Comparison of ENCODE assay signal across 22 cellular contexts in genomic region chr17:56309897-56310296, GRCh38.
"Had no signal": no experiment of that assay in that cellular context is flagged by ENCODE, and none has a peak within 500 bp of the region (broad histone marks: within the 10 kb centered on the region; RNA-seq: fewer than 3 reads in every experiment).

No MANE protein-coding gene starts in this region.

- H3K4me1 Mint-ChIP-seq: activated naive CD4-positive, alpha-beta T cell treated with anti-CD3 and anti-CD28 coated beads, Interleukin-2, amount 10 ng/mL, durations not matched to agents 7 days and 5 days; naive thymus-derived CD8-positive, alpha-beta T cell; stimulated activated naive B cell treated with anti-CD40 and anti-IgM and Interleukin-4, amounts not matched to agents 10 μg/mL and 1 μg/mL and 100 μg/mL, for 72 hours had no signal

- H2AFZ ChIP-seq: hepatocyte had no signal

- FAIRE-seq: bronchial epithelial cell, pancreas had no signal

- H3K9me3 ChIP-seq: ascending aorta, pancreas, thoracic aorta, upper lobe of right lung had no signal

- ATAC-seq: activated CD8-positive, alpha-beta T cell treated with anti-CD3 and anti-CD28 coated beads, Interleukin-2, amount 10 ng/mL, durations not matched to agents 7 days and 5 days; activated T-cell treated with anti-CD3 and anti-CD28 coated beads, Interleukin-2, amount 50 U/mL, for 4 hours; esophagus mucosa; foreskin keratinocyte; left cardiac atrium; naive thymus-derived CD8-positive, alpha-beta T cell; pancreas; sciatic nerve; stimulated activated naive B cell treated with anti-CD40 and anti-IgM and Interleukin-4, amounts not matched to agents 10 μg/mL and 1 μg/mL and 100 μg/mL, for 72 hours; upper lobe of right lung had no signal

- H3K27me3 Mint-ChIP-seq: stimulated activated naive B cell treated with anti-CD40 and anti-IgM and Interleukin-4, amounts not matched to agents 10 μg/mL and 1 μg/mL and 100 μg/mL, for 72 hours had no signal

- H3K4me3 ChIP-seq: ascending aorta, hepatocyte, pancreas, thoracic aorta, upper lobe of right lung had no signal

- H3K9me3 Mint-ChIP-seq: activated naive CD4-positive, alpha-beta T cell treated with anti-CD3 and anti-CD28 coated beads, Interleukin-2, amount 10 ng/mL, durations not matched to agents 7 days and 5 days; activated T-cell treated with anti-CD3 and anti-CD28 coated beads, Interleukin-2, amount 50 U/mL, for 4 hours had no signal

- H3K4me3 Mint-ChIP-seq: activated CD8-positive, alpha-beta T cell treated with anti-CD3 and anti-CD28 coated beads, Interleukin-2, amount 10 ng/mL, durations not matched to agents 7 days and 5 days; activated naive CD4-positive, alpha-beta T cell treated with anti-CD3 and anti-CD28 coated beads, Interleukin-2, amount 10 ng/mL, durations not matched to agents 7 days and 5 days; activated T-cell treated with anti-CD3 and anti-CD28 coated beads, Interleukin-2, amount 50 U/mL, for 4 hours; naive thymus-derived CD8-positive, alpha-beta T cell; stimulated activated naive B cell treated with anti-CD40 and anti-IgM and Interleukin-4, amounts not matched to agents 10 μg/mL and 1 μg/mL and 100 μg/mL, for 72 hours had no signal

- DNase-seq: activated CD4-positive, alpha-beta T cell treated with anti-CD3 and anti-CD28 coated beads for 48 hours; activated CD4-positive, CD25-positive, alpha-beta regulatory T cell; activated CD8-positive, alpha-beta memory T cell treated with anti-CD3 and anti-CD28 coated beads, Interleukin-2, amount 50 U/mL, for 4 hours; activated CD8-positive, alpha-beta T cell treated with anti-CD3 and anti-CD28 coated beads, Interleukin-2, amount 10 ng/mL, durations not matched to agents 7 days and 5 days; activated naive CD4-positive, alpha-beta T cell treated with anti-CD3 and anti-CD28 coated beads, Interleukin-2, amount 10 ng/mL, durations not matched to agents 7 days and 5 days; activated T-cell treated with anti-CD3 and anti-CD28 coated beads, Interleukin-2, amount 50 U/mL, for 4 hours; cerebellar nuclear complex; cortex of kidney; foreskin keratinocyte; left cardiac atrium; mesendoderm; naive thymus-derived CD8-positive, alpha-beta T cell; pancreas; stimulated activated naive B cell treated with anti-CD40 and anti-IgM and Interleukin-4, amounts not matched to agents 10 μg/mL and 1 μg/mL and 100 μg/mL, for 72 hours; T1000; upper lobe of right lung had no signal

- H3K27ac Mint-ChIP-seq: activated CD8-positive, alpha-beta T cell treated with anti-CD3 and anti-CD28 coated beads, Interleukin-2, amount 10 ng/mL, durations not matched to agents 7 days and 5 days; activated naive CD4-positive, alpha-beta T cell treated with anti-CD3 and anti-CD28 coated beads, Interleukin-2, amount 10 ng/mL, durations not matched to agents 7 days and 5 days; naive thymus-derived CD8-positive, alpha-beta T cell; stimulated activated naive B cell treated with anti-CD40 and anti-IgM and Interleukin-4, amounts not matched to agents 10 μg/mL and 1 μg/mL and 100 μg/mL, for 72 hours had no signal

- H3K79me2 ChIP-seq: hepatocyte had no signal

- H3K27ac ChIP-seq: ascending aorta, foreskin keratinocyte, hepatocyte, pancreas, thoracic aorta, upper lobe of right lung had no signal

- H3K4me2 ChIP-seq: hepatocyte had no signal

- H3K4me1 ChIP-seq: ascending aorta, foreskin keratinocyte, pancreas, upper lobe of right lung had no signal

- H3K36me3 ChIP-seq: ascending aorta, pancreas, thoracic aorta, upper lobe of right lung had no signal

- H3K27me3 ChIP-seq: ascending aorta, foreskin keratinocyte, hepatocyte, pancreas, upper lobe of right lung had no signal

- H3K36me3 Mint-ChIP-seq: activated naive CD4-positive, alpha-beta T cell treated with anti-CD3 and anti-CD28 coated beads, Interleukin-2, amount 10 ng/mL, durations not matched to agents 7 days and 5 days; naive thymus-derived CD8-positive, alpha-beta T cell; stimulated activated naive B cell treated with anti-CD40 and anti-IgM and Interleukin-4, amounts not matched to agents 10 μg/mL and 1 μg/mL and 100 μg/mL, for 72 hours had no signal
